In genomic region chr20:40636486-40636885, GRCh38 we compare ENCODE assay signal across 27 cellular contexts. TPM values are rescaled to one million over a fixed set of nuclear protein-coding genes. Genes with fewer than 3 reads are reported as not detected.
"Had no signal": no experiment of that assay in that cellular context is flagged by ENCODE, and none has a peak within 500 bp of the region (broad histone marks: within the 10 kb centered on the region; RNA-seq: fewer than 3 reads in every experiment).

No MANE protein-coding gene starts in this region.

- H3K27ac ChIP-seq: adrenal gland, breast epithelium, Peyer's patch, RWPE1, SJSA1 had no signal

- ATAC-seq: activated CD8-positive, alpha-beta T cell treated with anti-CD3 and anti-CD28 coated beads, Interleukin-2, amount 10 ng/mL, durations not matched to agents 7 days and 5 days; activated T-cell treated with anti-CD3 and anti-CD28 coated beads, Interleukin-2, amount 50 U/mL, for 72 hours; K562; SK-N-SH treated with all-trans-retinoic acid at 6 μM for 48 hours; WTC11 had no signal

- H3K27ac Mint-ChIP-seq: activated CD8-positive, alpha-beta T cell treated with anti-CD3 and anti-CD28 coated beads, Interleukin-2, amount 10 ng/mL, durations not matched to agents 7 days and 5 days; activated naive CD8-positive, alpha-beta T cell treated with anti-CD3 and anti-CD28 coated beads, Interleukin-2, amount 10 ng/mL, durations not matched to agents 7 days and 5 days; activated T-cell treated with anti-CD3 and anti-CD28 coated beads, Interleukin-2, amount 50 U/mL, for 72 hours; T-helper 1 cell treated with Interleukin-12 subunit alpha and Interleukin-12 subunit beta and Interleukin-4 antibody, amounts not matched to agents 30 μg/mL and 1 μg/mL, for 36 hours; WTC11 had no signal

- H3K27me3 ChIP-seq: adrenal gland, breast epithelium, Peyer's patch, SJSA1 had no signal

- H3K4me1 Mint-ChIP-seq: activated naive CD8-positive, alpha-beta T cell treated with anti-CD3 and anti-CD28 coated beads, Interleukin-2, amount 10 ng/mL, durations not matched to agents 7 days and 5 days had no signal

- H3K4me3 Mint-ChIP-seq: activated CD8-positive, alpha-beta T cell treated with anti-CD3 and anti-CD28 coated beads, Interleukin-2, amount 10 ng/mL, durations not matched to agents 7 days and 5 days; activated naive CD8-positive, alpha-beta T cell treated with anti-CD3 and anti-CD28 coated beads, Interleukin-2, amount 10 ng/mL, durations not matched to agents 7 days and 5 days; activated T-cell treated with anti-CD3 and anti-CD28 coated beads, Interleukin-2, amount 50 U/mL, for 72 hours; T-helper 1 cell treated with Interleukin-12 subunit alpha and Interleukin-12 subunit beta and Interleukin-4 antibody, amounts not matched to agents 30 μg/mL and 1 μg/mL, for 36 hours; WTC11 had no signal

- H3K36me3 ChIP-seq: adrenal gland, breast epithelium, Peyer's patch, SJSA1 had no signal

- DNase-seq: activated CD4-positive, alpha-beta T cell treated with anti-CD3 and anti-CD28 coated beads for 48 hours; activated CD4-positive, alpha-beta T cell treated with anti-CD3 and anti-CD28 coated beads, Interleukin-2, amount 50 U/mL, for 4 hours; activated CD4-positive, CD25-positive, alpha-beta regulatory T cell treated with anti-CD3 and anti-CD28 coated beads, Interleukin-2, amount 50 U/mL, for 72 hours; activated CD8-positive, alpha-beta T cell treated with anti-CD3 and anti-CD28 coated beads, Interleukin-2, amount 10 ng/mL, durations not matched to agents 7 days and 5 days; activated naive CD4-positive, alpha-beta T cell treated with anti-CD3 and anti-CD28 coated beads, Interleukin-2, amount 50 U/mL, for 16 hours; activated naive CD8-positive, alpha-beta T cell treated with anti-CD3 and anti-CD28 coated beads, Interleukin-2, amount 10 ng/mL, durations not matched to agents 7 days and 5 days; activated T-cell treated with anti-CD3 and anti-CD28 coated beads, Interleukin-2, amount 50 U/mL, for 72 hours; adrenal gland; anterior cingulate cortex; Karpas-422; MM.1S; NCI-H1105; NCI-H1436; NCI-H1694 treated with DMSO at 0.1 percent for 48 hours; NCI-H2081; NCI-H510A treated with DMSO at 0.1 percent for 48 hours; NCI-H69; Peyer's patch; SHP77; T-helper 9 cell had no signal

- H3K36me3 Mint-ChIP-seq: activated naive CD8-positive, alpha-beta T cell treated with anti-CD3 and anti-CD28 coated beads, Interleukin-2, amount 10 ng/mL, durations not matched to agents 7 days and 5 days; WTC11 had no signal

- H3K9me3 ChIP-seq: adrenal gland, breast epithelium, Peyer's patch, SJSA1 had no signal

- H3K27me3 Mint-ChIP-seq: activated naive CD8-positive, alpha-beta T cell treated with anti-CD3 and anti-CD28 coated beads, Interleukin-2, amount 10 ng/mL, durations not matched to agents 7 days and 5 days had no signal

- H3K4me1 ChIP-seq: adrenal gland, breast epithelium, Peyer's patch, SJSA1 had no signal

- H3K9me3 Mint-ChIP-seq: activated naive CD8-positive, alpha-beta T cell treated with anti-CD3 and anti-CD28 coated beads, Interleukin-2, amount 10 ng/mL, durations not matched to agents 7 days and 5 days; T-helper 1 cell treated with Interleukin-12 subunit alpha and Interleukin-12 subunit beta and Interleukin-4 antibody, amounts not matched to agents 30 μg/mL and 1 μg/mL, for 36 hours; WTC11 had no signal

- H3K4me3 ChIP-seq: adrenal gland, breast epithelium, K562, Peyer's patch, SJSA1 had no signal

RNA-seq across cellular contexts. Expression of gene MAFB, which starts 52.5 kb away (rescaled TPM):
- total RNA-seq: SJSA1 had no signal
